Comparison of ENCODE assay signal across 16 cellular contexts in genomic region chr1:19495816-19496528, GRCh38. TPM values are rescaled to one million over a fixed set of nuclear protein-coding genes. Genes with fewer than 3 reads are reported as not detected.
DNase-seq lines count a peak whose midpoint lies in the region; ATAC-seq, FAIRE-seq and TF ChIP-seq lines count a peak whose summit lies in the region.
"Had no signal": no experiment of that assay in that cellular context is flagged by ENCODE, and none has a peak within 500 bp of the region (broad histone marks: within the 10 kb centered on the region; RNA-seq: fewer than 3 reads in every experiment).

No MANE protein-coding gene starts in this region.

- H3K4me3 ChIP-seq in AG10803 (ENCODE audit: low read length) (no peak overlapping the region), esophagus muscularis mucosa (no peak overlapping the region), neural progenitor cell (no peak overlapping the region), Peyer's patch (no peak overlapping the region)

- H3K4me2 ChIP-seq in neural progenitor cell, result no peak overlapping the region

- no peaks in the 10 kb centered on the region for H3F3A ChIP-seq in neural progenitor cell (ENCODE audit: low read depth)

- WGBS in esophagus muscularis mucosa, result 32% methylated on average over 3 of the region's 3 CpGs

- peaks cover 7% of the 10 kb centered on the region for H3K4me1 Mint-ChIP-seq in neural progenitor cell

- H3K36me3 Mint-ChIP-seq in neural progenitor cell, result no peaks in the 10 kb centered on the region

- no peaks in the 10 kb centered on the region for H3K36me3 ChIP-seq in esophagus muscularis mucosa
- no peaks in the 10 kb centered on the region for H3K36me3 ChIP-seq in neural progenitor cell
- no peaks in the 10 kb centered on the region for H3K36me3 ChIP-seq in Peyer's patch

- ATAC-seq in HG03432 (IDR thresholded peaks at IDR 0.05; ENCODE audit: unreplicated experiment), result no peak

- no peak overlapping the region for H3K4me3 Mint-ChIP-seq in neural progenitor cell

- no peaks in the 10 kb centered on the region for H4K20me1 ChIP-seq in neural progenitor cell (ENCODE audit: low read depth)

- H3K4me1 ChIP-seq in esophagus muscularis mucosa (peaks cover 12 to 24% (median 16%) of the 10 kb centered on the region in 4 donors), neural progenitor cell (no peaks in the 10 kb centered on the region), Peyer's patch (no peaks in the 10 kb centered on the region)

- TF ChIP-seq POLR2A in esophagus muscularis mucosa (IDR thresholded peaks at IDR 0.05; ENCODE audit: low read depth), result no peak
- TF ChIP-seq POLR2A in H54 (IDR thresholded peaks at IDR 0.05; ENCODE audit: low read depth, low read length), result no peak
- no peak for TF ChIP-seq POLR2A in Peyer's patch (IDR thresholded peaks at IDR 0.05)

- H3K79me2 ChIP-seq in neural progenitor cell (ENCODE audit: low read depth), result no peaks in the 10 kb centered on the region

- no peak for TF ChIP-seq EP300 in esophagus muscularis mucosa (IDR thresholded peaks at IDR 0.05)

- no peak overlapping the region for H3K9ac ChIP-seq in neural progenitor cell

- no peak for FAIRE-seq in H54 (lab: Jason Lieb, UNC)
- FAIRE-seq: GM19239 had no signal

- H3K27me3 Mint-ChIP-seq in neural progenitor cell (ENCODE audit: insufficient read depth, low read depth), result peaks cover 7% of the 10 kb centered on the region

- no peaks in the 10 kb centered on the region for H3K27me3 ChIP-seq in esophagus muscularis mucosa
- no peaks in the 10 kb centered on the region for H3K27me3 ChIP-seq in neural progenitor cell
- no peaks in the 10 kb centered on the region for H3K27me3 ChIP-seq in Peyer's patch

- peak overlapping the region; percentile 50 for H2AFZ ChIP-seq in neural progenitor cell (replicated peaks)

- DNase-seq in AG10803 (ENCODE audit: low read depth), result peak; percentile 57
- DNase-seq in LHCN-M2 (ENCODE audit: low read depth), result peak; percentile 29
- DNase-seq in esophagus muscularis mucosa (ENCODE audit: extremely low spot score), result no peak
- no peak for DNase-seq in neural progenitor cell (ENCODE audit: low spot score)
- no peak for DNase-seq in H54 (ENCODE audit: insufficient read length, low spot score)
- no peak for DNase-seq in GDM1 (lab: John Stamatoyannopoulos, UW)
- DNase-seq in Peyer's patch, result no peak
- DNase-seq: activated effector memory CD4-positive, alpha-beta T cell treated with Interleukin-2 at 50 U/mL for 16 hours; effector CD8-positive, alpha-beta T cell; NCI-H345; SHP77; stimulated activated CD4-positive, alpha-beta T cell treated with anti-CD3 and anti-CD28 coated beads, Interleukin-4, amount 100 ng/mL, for 1 hour had no signal

- H3K27ac Mint-ChIP-seq in neural progenitor cell, result no peak overlapping the region

- peaks cover 7% of the 10 kb centered on the region for H3K9me3 Mint-ChIP-seq in neural progenitor cell

- no peaks in the 10 kb centered on the region for H3K9me3 ChIP-seq in esophagus muscularis mucosa
- H3K9me3 ChIP-seq in neural progenitor cell (ENCODE audit: low read depth), result no peaks in the 10 kb centered on the region
- no peaks in the 10 kb centered on the region for H3K9me3 ChIP-seq in Peyer's patch

- H3K27ac ChIP-seq in esophagus muscularis mucosa (replicated peaks in 1 of 4) (peak overlapping the region; percentile 36 to 69 (median 40)), neural progenitor cell (no peak overlapping the region), Peyer's patch (peak overlapping the region in 2 of 4 donors; percentile 39 to 57)
- H3K27ac ChIP-seq: C4-2B, VCaP had no signal

- TF ChIP-seq CTCF in AG10803 (conservative IDR thresholded peaks at IDR 0.05; ENCODE audit: low read length) (no peak), esophagus muscularis mucosa (IDR thresholded peaks at IDR 0.05) (no peak), neural progenitor cell (IDR thresholded peaks at IDR 0.05) (no peak), Peyer's patch (IDR thresholded peaks at IDR 0.05) (no peak)

- intact Hi-C loops in esophagus muscularis mucosa (cut with DNase I), result no loop called here

RNA-seq across cellular contexts. Expression of gene CAPZB, which starts 10.6 kb away (rescaled TPM):
- total RNA-seq in LHCN-M2 (2014; rRNA removed), result 97.1 and 134 TPM in 2 replicates
- polyA plus RNA-seq in LHCN-M2 (2012), result 454 TPM
- total RNA-seq in esophagus muscularis mucosa, result 100 to 1,000 TPM; 186 to 261 (median 203) TPM
- total RNA-seq in neural progenitor cell (ENCODE audit: low replicate concordance), result 134 and 198 TPM in 2 replicates
- 100 to 1,000 TPM; 107 to 210 (median 119) TPM for total RNA-seq in Peyer's patch

Comparison
In these comparisons a context has a peak if more than half of its experiments do, and no peak if none do; other contexts are left out.
1. DNase-seq: peak in AG10803 (single experiment) and LHCN-M2 (single experiment); none in esophagus muscularis mucosa (single experiment), neural progenitor cell (single experiment), H54 (single experiment), GDM1 (single experiment) and Peyer's patch (0 of 3).